1 cellular context compared by ENCODE assay signal in genomic region chr6:157756708-157757429, GRCh38.
TF ChIP-seq lines count a peak whose summit lies in the region.

No MANE protein-coding gene starts in this region.

TF ChIP-seq in HepG2, 621 proteins besides CTCF, POLR2A, EP300 and RAD21 (continued from another document and continues in another):
- TF ChIP-seq, protein P1, sequence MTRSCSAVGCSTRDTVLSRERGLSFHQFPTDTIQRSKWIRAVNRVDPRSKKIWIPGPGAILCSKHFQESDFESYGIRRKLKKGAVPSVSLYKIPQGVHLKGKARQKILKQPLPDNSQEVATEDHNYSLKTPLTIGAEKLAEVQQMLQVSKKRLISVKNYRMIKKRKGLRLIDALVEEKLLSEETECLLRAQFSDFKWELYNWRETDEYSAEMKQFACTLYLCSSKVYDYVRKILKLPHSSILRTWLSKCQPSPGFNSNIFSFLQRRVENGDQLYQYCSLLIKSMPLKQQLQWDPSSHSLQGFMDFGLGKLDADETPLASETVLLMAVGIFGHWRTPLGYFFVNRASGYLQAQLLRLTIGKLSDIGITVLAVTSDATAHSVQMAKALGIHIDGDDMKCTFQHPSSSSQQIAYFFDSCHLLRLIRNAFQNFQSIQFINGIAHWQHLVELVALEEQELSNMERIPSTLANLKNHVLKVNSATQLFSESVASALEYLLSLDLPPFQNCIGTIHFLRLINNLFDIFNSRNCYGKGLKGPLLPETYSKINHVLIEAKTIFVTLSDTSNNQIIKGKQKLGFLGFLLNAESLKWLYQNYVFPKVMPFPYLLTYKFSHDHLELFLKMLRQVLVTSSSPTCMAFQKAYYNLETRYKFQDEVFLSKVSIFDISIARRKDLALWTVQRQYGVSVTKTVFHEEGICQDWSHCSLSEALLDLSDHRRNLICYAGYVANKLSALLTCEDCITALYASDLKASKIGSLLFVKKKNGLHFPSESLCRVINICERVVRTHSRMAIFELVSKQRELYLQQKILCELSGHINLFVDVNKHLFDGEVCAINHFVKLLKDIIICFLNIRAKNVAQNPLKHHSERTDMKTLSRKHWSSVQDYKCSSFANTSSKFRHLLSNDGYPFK (CRISPR knock-in tag; IDR thresholded peaks at IDR 0.05; ENCODE audit: borderline replicate concordance) = no peak; the same call in 1 of the 2 replicates
- TF ChIP-seq ZFP62 (CRISPR knock-in tag; IDR thresholded peaks at IDR 0.05) (no peak), ATF4 (CRISPR knock-in tag; IDR thresholded peaks at IDR 0.05) (no peak), HOXA5 (CRISPR knock-in tag; IDR thresholded peaks at IDR 0.05) (no peak), ZNF552 (CRISPR knock-in tag; IDR thresholded peaks at IDR 0.05; ENCODE audit: borderline replicate concordance) (no peak), ZNF550 (CRISPR knock-in tag; IDR thresholded peaks at IDR 0.05; ENCODE audit: borderline replicate concordance) (no peak), ELF3 (CRISPR knock-in tag; IDR thresholded peaks at IDR 0.05) (peak; percentile 82), ZNF775 (CRISPR knock-in tag; IDR thresholded peaks at IDR 0.05; ENCODE audit: borderline replicate concordance) (no peak), HNRNPL (IDR thresholded peaks at IDR 0.05; ENCODE audit: low read depth, low read length) (peak; percentile 94), ZNF12 (CRISPR knock-in tag; IDR thresholded peaks at IDR 0.05) (peak; percentile 72; the same call in 1 of the 2 replicates), RELA (CRISPR knock-in tag; IDR thresholded peaks at IDR 0.05) (no peak), NR2F1 (CRISPR knock-in tag; IDR thresholded peaks at IDR 0.05) (no peak; a peak in 1 of 4 replicates), SOX5 (CRISPR knock-in tag; IDR thresholded peaks at IDR 0.05; ENCODE audit: borderline replicate concordance) (peak; percentile 65; the same call in 1 of the 2 replicates), U2AF2 (IDR thresholded peaks at IDR 0.05; ENCODE audit: low read depth, low read length) (no peak), ZNF704 (CRISPR knock-in tag; IDR thresholded peaks at IDR 0.05; ENCODE audit: borderline replicate concordance) (no peak), SRSF4 (IDR thresholded peaks at IDR 0.05; ENCODE audit: low read depth, low read length, poor library complexity, severe bottlenecking) (no peak), NCOA5 (CRISPR knock-in tag; IDR thresholded peaks at IDR 0.05) (no peak), TOE1 (CRISPR knock-in tag; IDR thresholded peaks at IDR 0.05) (peak; percentile 55; the same call in 1 of the 2 replicates), STAG1 (CRISPR knock-in tag; IDR thresholded peaks at IDR 0.05) (peak; percentile 92), ZNF503 (CRISPR knock-in tag; IDR thresholded peaks at IDR 0.05) (no peak), HMGA1 (CRISPR knock-in tag; conservative IDR thresholded peaks at IDR 0.05) (no peak), ZIK1 (CRISPR knock-in tag; IDR thresholded peaks at IDR 0.05; ENCODE audit: borderline replicate concordance, low read depth) (no peak), ETV6 (CRISPR knock-in tag; conservative IDR thresholded peaks at IDR 0.05) (no peak), ZNF543 (CRISPR knock-in tag; IDR thresholded peaks at IDR 0.05) (no peak), ZNF839 (CRISPR knock-in tag; IDR thresholded peaks at IDR 0.05; ENCODE audit: borderline replicate concordance) (no peak), FOXO1 (CRISPR knock-in tag; IDR thresholded peaks at IDR 0.05) (peak; percentile 64), ZNF317 (CRISPR knock-in tag; IDR thresholded peaks at IDR 0.05) (no peak), HDAC6 (IDR thresholded peaks at IDR 0.05; ENCODE audit: low read depth, low read length) (no peak), MIER2 (CRISPR knock-in tag; IDR thresholded peaks at IDR 0.05) (0 out of 2 replicates have a peak, but pooled peaks have one; percentile 48), ZNF18 (CRISPR knock-in tag; IDR thresholded peaks at IDR 0.05; ENCODE audit: insufficient replicate concordance) (no peak), TEAD3 (CRISPR knock-in tag; optimal IDR thresholded peaks at IDR 0.05; ENCODE audit: borderline replicate concordance) (peak; percentile 99), FOXC1 (CRISPR knock-in tag; IDR thresholded peaks at IDR 0.05; ENCODE audit: borderline replicate concordance) (0 out of 2 replicates have a peak, but pooled peaks have one; percentile 47), ZNF44 (CRISPR knock-in tag; IDR thresholded peaks at IDR 0.05) (no peak), MYC (CRISPR knock-in tag; IDR thresholded peaks at IDR 0.05; ENCODE audit: borderline replicate concordance) (no peak; the same call in 1 of the 2 replicates), KDM5B (CRISPR knock-in tag; IDR thresholded peaks at IDR 0.05; ENCODE audit: borderline replicate concordance) (no peak), ARID5B (CRISPR knock-in tag; IDR thresholded peaks at IDR 0.05) (peak; percentile 77), ZNF761 (CRISPR knock-in tag; conservative IDR thresholded peaks at IDR 0.05) (0 out of 2 replicates have a peak, but pooled peaks have one; percentile 45), NCOA2 (CRISPR knock-in tag; IDR thresholded peaks at IDR 0.05) (peak; percentile 37; the same call in 1 of the 2 replicates), SOX6 (IDR thresholded peaks at IDR 0.05) (no peak), SOX6 (CRISPR knock-in tag; IDR thresholded peaks at IDR 0.05) (peak; percentile 37; the same call in 1 of the 2 replicates), MATR3 (CRISPR knock-in tag; IDR thresholded peaks at IDR 0.05) (no peak), GTF2F1 (IDR thresholded peaks at IDR 0.05; ENCODE audit: low read length) (no peak), DMAP1 (CRISPR knock-in tag; IDR thresholded peaks at IDR 0.05) (no peak), RBAK (CRISPR knock-in tag; IDR thresholded peaks at IDR 0.05) (no peak), ZNF17 (CRISPR knock-in tag; IDR thresholded peaks at IDR 0.05) (no peak), ERF (CRISPR knock-in tag; IDR thresholded peaks at IDR 0.05) (peak; percentile 69; the same call in 1 of the 2 replicates), ELF1 (CRISPR knock-in tag; IDR thresholded peaks at IDR 0.05) (no peak), ZBTB38 (CRISPR knock-in tag; IDR thresholded peaks at IDR 0.05) (0 out of 2 replicates have a peak, but pooled peaks have one; percentile 11), CEBPB (IDR thresholded peaks at IDR 0.05; ENCODE audit: borderline replicate concordance, low read depth, low read length) (no peak), CREM (IDR thresholded peaks at IDR 0.05) (no peak), CREM (CRISPR knock-in tag; IDR thresholded peaks at IDR 0.05) (no peak), RBFOX2 (IDR thresholded peaks at IDR 0.05; ENCODE audit: low read depth, low read length) (no peak), ZNF788 (CRISPR knock-in tag; IDR thresholded peaks at IDR 0.05; ENCODE audit: borderline replicate concordance) (peak; percentile 20; the same call in 1 of the 2 replicates)
- TF ChIP-seq, protein P2, sequence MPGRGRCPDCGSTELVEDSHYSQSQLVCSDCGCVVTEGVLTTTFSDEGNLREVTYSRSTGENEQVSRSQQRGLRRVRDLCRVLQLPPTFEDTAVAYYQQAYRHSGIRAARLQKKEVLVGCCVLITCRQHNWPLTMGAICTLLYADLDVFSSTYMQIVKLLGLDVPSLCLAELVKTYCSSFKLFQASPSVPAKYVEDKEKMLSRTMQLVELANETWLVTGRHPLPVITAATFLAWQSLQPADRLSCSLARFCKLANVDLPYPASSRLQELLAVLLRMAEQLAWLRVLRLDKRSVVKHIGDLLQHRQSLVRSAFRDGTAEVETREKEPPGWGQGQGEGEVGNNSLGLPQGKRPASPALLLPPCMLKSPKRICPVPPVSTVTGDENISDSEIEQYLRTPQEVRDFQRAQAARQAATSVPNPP (CRISPR knock-in tag; IDR thresholded peaks at IDR 0.05) = no peak
- TF ChIP-seq, protein P3, sequence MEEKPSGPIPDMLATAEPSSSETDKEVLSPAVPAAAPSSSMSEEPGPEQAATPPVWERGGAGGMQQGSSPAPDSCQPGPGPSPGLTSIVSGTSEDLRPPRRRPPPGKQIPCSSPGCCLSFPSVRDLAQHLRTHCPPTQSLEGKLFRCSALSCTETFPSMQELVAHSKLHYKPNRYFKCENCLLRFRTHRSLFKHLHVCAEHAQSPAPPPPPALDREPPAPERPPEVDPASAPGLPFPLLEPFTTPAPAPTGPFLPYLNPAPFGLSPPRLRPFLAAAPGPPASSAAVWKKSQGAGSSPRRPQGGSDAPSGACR (CRISPR knock-in tag; IDR thresholded peaks at IDR 0.05) = no peak
- TF ChIP-seq, protein P4, sequence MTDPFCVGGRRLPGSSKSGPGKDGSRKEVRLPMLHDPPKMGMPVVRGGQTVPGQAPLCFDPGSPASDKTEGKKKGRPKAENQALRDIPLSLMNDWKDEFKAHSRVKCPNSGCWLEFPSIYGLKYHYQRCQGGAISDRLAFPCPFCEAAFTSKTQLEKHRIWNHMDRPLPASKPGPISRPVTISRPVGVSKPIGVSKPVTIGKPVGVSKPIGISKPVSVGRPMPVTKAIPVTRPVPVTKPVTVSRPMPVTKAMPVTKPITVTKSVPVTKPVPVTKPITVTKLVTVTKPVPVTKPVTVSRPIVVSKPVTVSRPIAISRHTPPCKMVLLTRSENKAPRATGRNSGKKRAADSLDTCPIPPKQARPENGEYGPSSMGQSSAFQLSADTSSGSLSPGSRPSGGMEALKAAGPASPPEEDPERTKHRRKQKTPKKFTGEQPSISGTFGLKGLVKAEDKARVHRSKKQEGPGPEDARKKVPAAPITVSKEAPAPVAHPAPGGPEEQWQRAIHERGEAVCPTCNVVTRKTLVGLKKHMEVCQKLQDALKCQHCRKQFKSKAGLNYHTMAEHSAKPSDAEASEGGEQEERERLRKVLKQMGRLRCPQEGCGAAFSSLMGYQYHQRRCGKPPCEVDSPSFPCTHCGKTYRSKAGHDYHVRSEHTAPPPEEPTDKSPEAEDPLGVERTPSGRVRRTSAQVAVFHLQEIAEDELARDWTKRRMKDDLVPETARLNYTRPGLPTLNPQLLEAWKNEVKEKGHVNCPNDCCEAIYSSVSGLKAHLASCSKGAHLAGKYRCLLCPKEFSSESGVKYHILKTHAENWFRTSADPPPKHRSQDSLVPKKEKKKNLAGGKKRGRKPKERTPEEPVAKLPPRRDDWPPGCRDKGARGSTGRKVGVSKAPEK (CRISPR knock-in tag; IDR thresholded peaks at IDR 0.05; ENCODE audit: borderline replicate concordance) = 0 out of 2 replicates have a peak, but pooled peaks have one; percentile 32
